In the genomic region with DNA sequence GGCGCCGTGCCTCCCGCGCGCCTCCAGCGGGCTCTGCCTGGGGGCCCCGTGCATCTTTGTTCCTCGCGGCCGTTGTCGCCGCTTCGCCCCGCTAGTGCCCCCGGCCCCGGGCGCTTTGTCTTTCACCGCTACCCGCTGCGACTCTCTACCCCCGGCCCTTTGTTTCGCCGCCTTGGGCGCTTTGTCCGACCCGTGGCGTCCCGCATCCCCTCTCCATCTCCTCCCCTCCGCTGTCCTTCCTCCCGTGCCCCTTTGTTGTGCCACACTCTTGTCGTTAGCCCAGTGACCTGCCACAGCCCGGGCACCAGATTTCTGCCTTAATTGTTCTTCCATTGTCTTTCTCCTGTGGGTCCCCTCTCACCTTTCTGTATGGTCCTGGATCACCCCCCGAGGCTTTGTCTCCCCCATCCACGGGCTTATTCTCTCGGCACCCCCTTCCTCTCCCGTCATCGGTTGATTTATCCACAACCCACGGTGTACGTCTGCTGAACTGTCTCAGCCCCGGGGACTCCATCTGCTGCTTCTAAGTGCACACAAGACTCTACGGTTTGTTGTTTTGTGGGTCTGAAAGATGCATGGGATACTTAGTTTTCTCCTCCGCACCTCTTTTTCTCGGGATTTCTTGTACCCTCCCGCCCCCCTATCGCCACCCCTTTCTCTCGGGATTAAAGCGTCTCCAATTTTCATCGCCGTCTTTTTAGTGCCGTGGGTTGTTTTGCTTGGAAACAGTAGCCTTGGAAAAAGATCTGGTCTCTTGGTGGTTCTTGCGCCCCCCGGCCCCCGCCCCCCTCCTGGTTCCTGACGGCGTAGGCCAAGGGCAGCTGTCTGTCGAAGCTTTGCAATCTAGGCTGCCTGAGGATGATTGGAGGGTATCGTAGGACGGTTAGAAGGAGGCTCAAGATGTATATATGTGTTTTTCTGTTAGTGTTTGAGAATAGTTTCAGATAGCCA, we compare ENCODE assay signal across 8 cellular contexts. TPM values are rescaled to one million over a fixed set of nuclear protein-coding genes. Genes with fewer than 3 reads are reported as not detected.
DNase-seq lines count a peak whose midpoint lies in the region; ATAC-seq and TF ChIP-seq lines count a peak whose summit lies in the region.

No MANE protein-coding gene starts in this region.

- peak overlapping the region; percentile 84 to 97 (median 92) for H3K27ac Mint-ChIP-seq in immature natural killer cell

- H3K27ac ChIP-seq in RWPE1 (peak overlapping the region; percentile 97), angular gyrus (ENCODE audit: low read depth, low read length) (peak overlapping the region; percentile 53)

- peak overlapping the region; percentile 92 to 99 (median 95) for H3K4me3 Mint-ChIP-seq in immature natural killer cell

- peaks cover 23 to 31% (median 30%) of the 10 kb centered on the region in 3 donors for H3K27me3 Mint-ChIP-seq in immature natural killer cell (ENCODE audit: low read depth in 3 of 3)

- CTCF ChIA-PET in RWPE1 (lab: Yijun Ruan, JAX), result no interaction called here

- H3K36me3 Mint-ChIP-seq in immature natural killer cell, result no peaks in the 10 kb centered on the region

- no peak for TF ChIP-seq CTCF in RWPE1 (conservative IDR thresholded peaks at IDR 0.05; ENCODE audit: low read depth)

- peaks cover 26 to 51% of the 10 kb centered on the region in 2 donors for H3K4me1 Mint-ChIP-seq in immature natural killer cell

- peaks cover 0 to 5% (median 0%) of the 10 kb centered on the region in 6 donors for H3K9me3 Mint-ChIP-seq in immature natural killer cell

- DNase-seq in NOMO-1 (lab: John Stamatoyannopoulos, UW; ENCODE audit: unreplicated experiment in 2 of 2) (peak; percentile 24 to 36), NOMO-1 treated with dmso at 0.1 percent for 144 hours (lab: John Stamatoyannopoulos, UW; ENCODE audit: unreplicated experiment) (no peak), RWPE1 (ENCODE audit: low spot score) (peak; percentile 18), immature natural killer cell (peak in 1 of 3 donors; percentile 31), NCI-H187 treated with DMSO at 0.1 percent for 48 hours (lab: John Stamatoyannopoulos, UW) (no peak)
- DNase-seq in stimulated activated CD4-positive, alpha-beta T cell treated with anti-CD3 and anti-CD28 coated beads, Interleukin-12 subunit alpha, Interleukin-12 subunit beta, amount 100 ng/mL, for 48 hours (ENCODE audit: low read depth in 2 of 3, low spot score in 1 of 3), result peak; percentile 15 to 28 (median 15)

- ATAC-seq in HG02970 (IDR thresholded peaks at IDR 0.05; ENCODE audit: low FRiP score, unreplicated experiment), result no peak

- POLR2A ChIA-PET in RWPE1 (lab: Yijun Ruan, JAX; ENCODE audit: low non-redundant PET), result interaction anchor here (0.7 kb wide), 1 partner anchor 394 kb away, joined by 6 read pairs; no protein-coding TSS in a partner anchor

RNA-seq across cellular contexts. Expression of a gene that starts 0.8 kb away (rescaled TPM):
- 10 to 100 TPM; 39.8 to 67.3 (median 55.9) TPM for polyA plus RNA-seq in immature natural killer cell

Comparison
In these comparisons a context has a peak if more than half of its experiments do, and no peak if none do; other contexts are left out.
1. DNase-seq: peak in NOMO-1 (2 of 2), RWPE1 (single experiment) and stimulated activated CD4-positive, alpha-beta T cell treated with anti-CD3 and anti-CD28 coated beads, Interleukin-12 subunit alpha, Interleukin-12 subunit beta, amount 100 ng/mL, for 48 hours (3 of 3); none in NOMO-1 treated with dmso at 0.1 percent for 144 hours (single experiment) and NCI-H187 treated with DMSO at 0.1 percent for 48 hours (single experiment).